In the genomic region with DNA sequence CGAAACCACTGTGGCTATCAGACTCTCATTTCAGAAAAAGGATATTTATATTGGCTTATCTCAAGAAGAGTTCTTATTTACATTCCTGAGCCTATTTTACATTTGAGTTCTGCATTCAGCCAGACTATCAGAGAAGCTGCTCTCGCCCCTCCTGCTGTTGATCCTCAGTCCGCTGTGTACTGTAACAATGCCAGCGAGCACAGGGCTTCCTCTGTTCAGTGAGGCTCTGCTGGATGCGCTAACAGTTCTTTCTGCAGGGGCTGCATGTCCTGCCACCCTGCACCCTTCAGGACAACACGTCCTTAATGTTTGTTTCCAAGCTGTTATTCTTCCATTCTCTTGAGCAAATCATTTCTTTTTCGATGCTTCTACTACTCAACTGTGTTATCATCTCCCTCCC, we compare ENCODE assay signal across 1 cellular context.
TF ChIP-seq lines count a peak whose summit lies in the region.

No MANE protein-coding gene starts in this region.

TF ChIP-seq in WTC11, 78 proteins besides CTCF, POLR2A, EP300 and RAD21 (continued from another document):
- TF ChIP-seq, protein P1, sequence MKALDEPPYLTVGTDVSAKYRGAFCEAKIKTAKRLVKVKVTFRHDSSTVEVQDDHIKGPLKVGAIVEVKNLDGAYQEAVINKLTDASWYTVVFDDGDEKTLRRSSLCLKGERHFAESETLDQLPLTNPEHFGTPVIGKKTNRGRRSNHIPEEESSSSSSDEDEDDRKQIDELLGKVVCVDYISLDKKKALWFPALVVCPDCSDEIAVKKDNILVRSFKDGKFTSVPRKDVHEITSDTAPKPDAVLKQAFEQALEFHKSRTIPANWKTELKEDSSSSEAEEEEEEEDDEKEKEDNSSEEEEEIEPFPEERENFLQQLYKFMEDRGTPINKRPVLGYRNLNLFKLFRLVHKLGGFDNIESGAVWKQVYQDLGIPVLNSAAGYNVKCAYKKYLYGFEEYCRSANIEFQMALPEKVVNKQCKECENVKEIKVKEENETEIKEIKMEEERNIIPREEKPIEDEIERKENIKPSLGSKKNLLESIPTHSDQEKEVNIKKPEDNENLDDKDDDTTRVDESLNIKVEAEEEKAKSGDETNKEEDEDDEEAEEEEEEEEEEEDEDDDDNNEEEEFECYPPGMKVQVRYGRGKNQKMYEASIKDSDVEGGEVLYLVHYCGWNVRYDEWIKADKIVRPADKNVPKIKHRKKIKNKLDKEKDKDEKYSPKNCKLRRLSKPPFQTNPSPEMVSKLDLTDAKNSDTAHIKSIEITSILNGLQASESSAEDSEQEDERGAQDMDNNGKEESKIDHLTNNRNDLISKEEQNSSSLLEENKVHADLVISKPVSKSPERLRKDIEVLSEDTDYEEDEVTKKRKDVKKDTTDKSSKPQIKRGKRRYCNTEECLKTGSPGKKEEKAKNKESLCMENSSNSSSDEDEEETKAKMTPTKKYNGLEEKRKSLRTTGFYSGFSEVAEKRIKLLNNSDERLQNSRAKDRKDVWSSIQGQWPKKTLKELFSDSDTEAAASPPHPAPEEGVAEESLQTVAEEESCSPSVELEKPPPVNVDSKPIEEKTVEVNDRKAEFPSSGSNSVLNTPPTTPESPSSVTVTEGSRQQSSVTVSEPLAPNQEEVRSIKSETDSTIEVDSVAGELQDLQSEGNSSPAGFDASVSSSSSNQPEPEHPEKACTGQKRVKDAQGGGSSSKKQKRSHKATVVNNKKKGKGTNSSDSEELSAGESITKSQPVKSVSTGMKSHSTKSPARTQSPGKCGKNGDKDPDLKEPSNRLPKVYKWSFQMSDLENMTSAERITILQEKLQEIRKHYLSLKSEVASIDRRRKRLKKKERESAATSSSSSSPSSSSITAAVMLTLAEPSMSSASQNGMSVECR (CRISPR knock-in tag; IDR thresholded peaks at IDR 0.05; ENCODE audit: borderline replicate concordance): no peak
